In the genomic region with DNA sequence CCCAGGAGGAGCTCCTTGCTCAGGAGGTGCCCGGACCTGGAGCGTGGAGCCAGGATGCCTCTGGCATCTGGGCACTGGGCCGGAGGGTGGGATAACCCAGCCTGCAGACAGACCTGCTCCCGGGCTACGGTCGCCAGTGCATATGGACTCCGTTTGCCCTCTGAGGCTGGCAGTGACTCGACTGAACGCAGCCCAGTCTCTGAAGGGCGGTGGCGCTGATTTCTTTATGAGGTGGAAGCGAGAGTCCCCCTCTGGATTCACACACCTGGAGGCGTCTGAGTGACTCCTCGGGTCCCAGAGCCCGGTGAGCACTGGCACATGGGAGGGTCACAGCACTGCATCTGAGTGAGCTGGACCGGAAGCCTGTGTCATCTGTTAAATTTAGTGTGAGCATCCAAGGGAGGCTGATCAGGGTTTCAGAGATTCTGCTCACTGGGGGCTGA, we compare ENCODE assay signal across 14 cellular contexts.
DNase-seq lines count a peak whose midpoint lies in the region; ATAC-seq and TF ChIP-seq lines count a peak whose summit lies in the region.
"Had no signal": no experiment of that assay in that cellular context is flagged by ENCODE, and none has a peak within 500 bp of the region (broad histone marks: within the 10 kb centered on the region; RNA-seq: fewer than 3 reads in every experiment).

No MANE protein-coding gene starts in this region.

- H3K36me3 ChIP-seq in right atrium auricular region (no peaks in the 10 kb centered on the region), osteoblast (ENCODE audit: insufficient read depth, low read length) (no peaks in the 10 kb centered on the region)

- H3K9me3 ChIP-seq in right atrium auricular region (no peaks in the 10 kb centered on the region), osteoblast (ENCODE audit: low read depth, low read length) (no peaks in the 10 kb centered on the region)

- no peak overlapping the region for H3K4me2 ChIP-seq in osteoblast (ENCODE audit: insufficient read depth, low read length)

- H3K4me1 ChIP-seq in right atrium auricular region (no peaks in the 10 kb centered on the region), osteoblast (ENCODE audit: insufficient read depth, low read length) (no peaks in the 10 kb centered on the region)

- H3K27me3 ChIP-seq in right atrium auricular region (peaks cover 2 to 5% of the 10 kb centered on the region in 2 donors), osteoblast (ENCODE audit: insufficient read depth, low read length) (no peaks in the 10 kb centered on the region)

- H4K20me1 ChIP-seq in osteoblast (ENCODE audit: insufficient read depth, low read length), result no peaks in the 10 kb centered on the region

- ATAC-seq in Right ventricle myocardium superior (ENCODE audit: poor library complexity) (no peak), HG03039 (IDR thresholded peaks at IDR 0.05; ENCODE audit: unreplicated experiment) (no peak), HG02610 (IDR thresholded peaks at IDR 0.05; ENCODE audit: unreplicated experiment) (no peak)
- ATAC-seq: GM12878, HCT116 had no signal

- H3K79me2 ChIP-seq in osteoblast (ENCODE audit: insufficient read depth, low read length), result no peaks in the 10 kb centered on the region

- H3K4me3 ChIP-seq in right atrium auricular region, result no peak overlapping the region
- no peak overlapping the region for H3K4me3 ChIP-seq in LNCaP clone FGC (ENCODE audit: low read depth, low read length)
- H3K4me3 ChIP-seq in osteoblast (ENCODE audit: insufficient read depth, low read length), result no peak overlapping the region
- H3K4me3 ChIP-seq: GM12878, GM23248 had no signal

- H3K27ac ChIP-seq in right atrium auricular region, result no peak overlapping the region
- H3K27ac ChIP-seq in osteoblast (ENCODE audit: low read depth, low read length), result no peak overlapping the region
- H3K27ac ChIP-seq: C4-2B, GM23248 had no signal

- no peak overlapping the region for H2AFZ ChIP-seq in osteoblast (ENCODE audit: low read length)
- H2AFZ ChIP-seq: GM23248 had no signal

- peak; percentile 22 for DNase-seq in Right ventricle myocardium superior
- DNase-seq in right atrium auricular region (ENCODE audit: low spot score), result no peak
- peak; percentile 58 for DNase-seq in 8988T
- DNase-seq in LNCaP clone FGC (ENCODE audit: low read depth), result no peak
- DNase-seq in osteoblast (ENCODE audit: insufficient read length, low spot score, missing footprints), result peak; percentile 74
- DNase-seq: ACHN; CD4-positive, alpha-beta memory T cell; DMS79; GM23248 had no signal

- TF ChIP-seq CTCF in right atrium auricular region (IDR thresholded peaks at IDR 0.05) (no peak), LNCaP clone FGC (IDR thresholded peaks at IDR 0.05; ENCODE audit: control insufficient read depth, extremely low read depth, insufficient read depth) (0 out of 2 replicates have a peak, but pooled peaks have one; percentile 26), osteoblast (IDR thresholded peaks at IDR 0.05; ENCODE audit: extremely low read depth, low read depth, low read length) (no peak)

- intact Hi-C loops in Right ventricle myocardium superior (cut with DNase I), result no loop called here

Comparison
In these comparisons a context has a peak if more than half of its experiments do, and no peak if none do; other contexts are left out.
1. DNase-seq: peak in Right ventricle myocardium superior (single experiment), 8988T (single experiment) and osteoblast (single experiment); none in right atrium auricular region (single experiment) and LNCaP clone FGC (single experiment).